In the genomic region with DNA sequence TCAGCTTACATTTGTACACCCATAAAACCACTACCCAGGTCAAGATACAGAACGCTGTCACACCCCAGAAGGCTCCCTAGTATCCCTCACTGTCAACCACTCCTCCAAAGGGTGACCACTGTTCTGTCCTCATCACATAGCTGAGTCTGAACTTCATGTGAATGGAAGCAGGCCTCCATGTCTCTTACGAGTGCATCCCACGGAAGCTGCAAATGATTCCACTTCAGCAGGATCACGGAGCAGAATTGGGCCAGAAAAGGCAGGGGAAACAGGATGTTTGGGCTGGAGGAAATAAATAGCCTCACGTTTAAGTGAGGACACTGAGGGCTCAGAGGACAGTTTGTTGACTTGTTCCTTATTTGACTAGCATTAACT, we compare ENCODE assay signal across 2 cellular contexts.
TF ChIP-seq lines count a peak whose summit lies in the region.

No MANE protein-coding gene starts in this region.

TF ChIP-seq in liver, 16 proteins besides CTCF, POLR2A, EP300 and RAD21:
- TF ChIP-seq SP1 (IDR thresholded peaks at IDR 0.05) (peak; percentile 8), RXRA (IDR thresholded peaks at IDR 0.05) (peak in 1 of 2 donors; percentile 7), HNF4G (IDR thresholded peaks at IDR 0.05) (no peak), HNF4A (conservative IDR thresholded peaks at IDR 0.05) (no peak)
- TF ChIP-seq, protein P1, sequence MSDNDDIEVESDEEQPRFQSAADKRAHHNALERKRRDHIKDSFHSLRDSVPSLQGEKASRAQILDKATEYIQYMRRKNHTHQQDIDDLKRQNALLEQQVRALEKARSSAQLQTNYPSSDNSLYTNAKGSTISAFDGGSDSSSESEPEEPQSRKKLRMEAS (IDR thresholded peaks at IDR 0.05), result no peak

TF ChIP-seq in HepG2, 621 proteins besides CTCF, POLR2A, EP300 and RAD21:
- TF ChIP-seq RARA (CRISPR knock-in tag; IDR thresholded peaks at IDR 0.05) (no peak), KDM2A (CRISPR knock-in tag; IDR thresholded peaks at IDR 0.05; ENCODE audit: borderline replicate concordance, low read depth) (no peak)
